8 cellular contexts compared by ENCODE assay signal in genomic region chr1:55443175-55443933, GRCh38.
DNase-seq lines count a peak whose midpoint lies in the region; ATAC-seq, FAIRE-seq and TF ChIP-seq lines count a peak whose summit lies in the region.

No MANE protein-coding gene starts in this region.

- ATAC-seq in foreskin keratinocyte (peak; percentile 60), HG03354 (IDR thresholded peaks at IDR 0.05; ENCODE audit: poor library complexity, severe bottlenecking, unreplicated experiment) (no peak), GM18861 (IDR thresholded peaks at IDR 0.05; ENCODE audit: unreplicated experiment) (no peak)

- H3K4me3 ChIP-seq in sigmoid colon: no peak overlapping the region

- in situ Hi-C loops in SK-MEL-5 (cut with HindIII; ENCODE audit: low pct_unique_long_range_greater_than_20kb, low sequenced_read_pairs): no loop called here

- no peaks in the 10 kb centered on the region for H3K36me3 ChIP-seq in sigmoid colon

- TF ChIP-seq CTCF in foreskin keratinocyte (conservative IDR thresholded peaks at IDR 0.05): no peak
- no peak for TF ChIP-seq CTCF in sigmoid colon (IDR thresholded peaks at IDR 0.05)

- no peaks in the 10 kb centered on the region for H3K4me1 ChIP-seq in foreskin keratinocyte
- peaks cover 0 to 19% (median 11%) of the 10 kb centered on the region in 4 donors for H3K4me1 ChIP-seq in sigmoid colon

- H3K27me3 ChIP-seq in foreskin keratinocyte (no peaks in the 10 kb centered on the region), sigmoid colon (no peaks in the 10 kb centered on the region)

- WGBS in sigmoid colon, 2 donors: 68 to 81% methylated on average over 7 of the region's 7 CpGs

- peak; percentile 44 for DNase-seq in H54 (ENCODE audit: insufficient read length, low spot score)
- peak; percentile 16 for DNase-seq in SK-MEL-5 (ENCODE audit: low read depth, low spot score)
- peak; percentile 37 to 52 for DNase-seq in foreskin keratinocyte
- peak; percentile 96 for DNase-seq in sigmoid colon
- no peak for DNase-seq in activated CD4-positive, alpha-beta T cell treated with anti-CD3 and anti-CD28 coated beads, Interleukin-2, amount 50 U/mL, for 48 hours
- no peak for DNase-seq in hippocampal formation (lab: John Stamatoyannopoulos, UW)

- TF ChIP-seq EP300 in sigmoid colon (IDR thresholded peaks at IDR 0.05): peak in 3 of 4 donors; percentile 63 to 93 (median 67)

- intact Hi-C loops in sigmoid colon (cut with DNase I): no loop called here

- H3K27ac ChIP-seq in foreskin keratinocyte (no peak overlapping the region), sigmoid colon (peak overlapping the region; percentile 46 to 67 (median 64))

- no peak for TF ChIP-seq POLR2A in H54 (IDR thresholded peaks at IDR 0.05; ENCODE audit: low read depth, low read length)
- TF ChIP-seq POLR2A in sigmoid colon (IDR thresholded peaks at IDR 0.05): no peak

- no peaks in the 10 kb centered on the region for H3K9me3 ChIP-seq in sigmoid colon

- FAIRE-seq in H54 (lab: Jason Lieb, UNC): peak; percentile 91

Comparison
In these comparisons a context has a peak if more than half of its experiments do, and no peak if none do; other contexts are left out.
1. DNase-seq: peak in H54 (single experiment), SK-MEL-5 (single experiment), foreskin keratinocyte (2 of 2) and sigmoid colon (single experiment); none in activated CD4-positive, alpha-beta T cell treated with anti-CD3 and anti-CD28 coated beads, Interleukin-2, amount 50 U/mL, for 48 hours (0 of 2) and hippocampal formation (0 of 2).